Comparison of ENCODE assay signal across 8 cellular contexts in the genomic region with DNA sequence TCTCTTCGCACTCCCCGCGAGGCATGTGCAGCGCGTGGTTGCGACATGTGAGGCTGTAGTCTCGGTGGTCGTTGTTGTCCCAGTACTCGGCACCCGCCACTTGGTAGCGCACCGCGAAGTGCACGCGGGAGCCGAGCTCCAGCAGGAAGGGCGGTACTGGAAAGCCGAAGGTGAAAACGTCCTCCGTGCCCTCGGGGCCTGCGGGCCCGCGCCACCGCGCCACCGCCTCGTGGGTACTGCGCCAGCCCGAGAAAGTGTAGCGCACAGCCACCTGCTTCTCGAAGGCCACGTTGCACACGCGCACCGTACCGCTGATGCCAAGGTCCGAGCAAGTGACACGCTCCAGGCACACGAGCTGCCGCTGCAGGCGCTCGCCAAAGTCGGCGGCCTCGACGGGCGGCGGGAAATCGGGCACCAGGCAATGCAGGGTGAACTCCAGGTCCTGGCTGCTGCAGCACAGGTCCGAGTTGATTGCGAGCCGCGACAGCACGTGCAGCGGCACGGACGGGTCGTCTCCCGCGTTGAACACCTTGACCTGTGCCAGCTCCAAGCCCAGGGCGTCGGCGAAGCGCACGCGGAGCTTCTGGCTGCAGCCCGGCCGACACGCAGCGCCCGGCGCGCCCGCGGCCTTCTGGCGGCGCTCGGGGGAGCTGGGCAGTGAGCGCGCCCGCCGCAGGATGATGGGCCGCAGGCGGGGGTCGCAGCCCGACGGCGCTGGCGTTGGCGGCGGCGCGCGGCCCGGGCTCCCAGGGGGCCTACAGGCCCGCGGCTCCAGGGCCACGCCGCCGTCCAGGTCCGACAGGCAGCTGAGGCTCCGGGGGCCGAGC. TPM values are rescaled to one million over a fixed set of nuclear protein-coding genes. Genes with fewer than 3 reads are reported as not detected.
DNase-seq lines count a peak whose midpoint lies in the region; ATAC-seq, FAIRE-seq and TF ChIP-seq lines count a peak whose summit lies in the region.

No MANE protein-coding gene starts in this region.

- H3K27ac ChIP-seq in CD4-positive, alpha-beta T cell (ENCODE audit: low read depth, low read length), result no peak overlapping the region
- peak overlapping the region; percentile 94 to 99 for H3K27ac ChIP-seq in small intestine (ENCODE audit: low read depth in 1 of 2, low read length in 1 of 2)

- H3K4me1 ChIP-seq in iPS-15b (ENCODE audit: control insufficient read depth, insufficient read depth, low read length) (no peaks in the 10 kb centered on the region), small intestine (ENCODE audit: control insufficient read depth in 2 of 2, insufficient read depth in 1 of 2, low read depth in 1 of 2, low read length in 1 of 2) (peaks cover 9 to 15% of the 10 kb centered on the region in 2 donors)

- no peaks in the 10 kb centered on the region for H3K27me3 ChIP-seq in CD4-positive, alpha-beta T cell (ENCODE audit: control insufficient read depth, insufficient read depth, low read length)
- H3K27me3 ChIP-seq in iPS-15b (ENCODE audit: control insufficient read depth, insufficient read depth, low read length) (peaks cover 46% of the 10 kb centered on the region), small intestine (ENCODE audit: control insufficient read depth in 2 of 2, insufficient read depth in 2 of 2, low read length in 2 of 2) (no peaks in the 10 kb centered on the region)

- POLR2A ChIA-PET in CD4-positive, alpha-beta T cell (lab: Charles Lee), result interaction anchor here (0.8 to 3.0 kb wide), 5 partner anchors 10 to 1550 kb away, joined by 3 to 33 read pairs (median 10); partner anchors contain the start of gene VAPB
- POLR2A ChIA-PET in activated naive CD8-positive, alpha-beta T cell treated with anti-CD3 and anti-CD28 coated beads, Interleukin-2, amount 10 ng/mL, durations not matched to agents 7 days and 5 days (lab: Charles Lee), result interaction anchor here (1.0 to 2.1 kb wide), 3 partner anchors 9 to 88 kb away, joined by 3 to 11 read pairs (median 3); no protein-coding TSS in a partner anchor

- H3K27me3 Mint-ChIP-seq in CD4-positive, alpha-beta T cell, result no peaks in the 10 kb centered on the region
- no peaks in the 10 kb centered on the region for H3K27me3 Mint-ChIP-seq in activated naive CD8-positive, alpha-beta T cell treated with anti-CD3 and anti-CD28 coated beads, Interleukin-2, amount 10 ng/mL, durations not matched to agents 7 days and 5 days

- peak overlapping the region; percentile 99 for H3K27ac Mint-ChIP-seq in CD4-positive, alpha-beta T cell
- peak overlapping the region; percentile 84 for H3K27ac Mint-ChIP-seq in activated naive CD8-positive, alpha-beta T cell treated with anti-CD3 and anti-CD28 coated beads, Interleukin-2, amount 10 ng/mL, durations not matched to agents 7 days and 5 days

- WGBS in small intestine, 3 donors, result 45 to 56% (median 54%) methylated on average over 80 to 104 of the region's 104 CpGs

- H3K4me3 ChIP-seq in iPS-15b (ENCODE audit: low read depth, low read length) (peak overlapping the region; percentile 98), small intestine (ENCODE audit: low read depth in 1 of 2, low read length in 2 of 2) (peak overlapping the region; percentile 83 to 85)

- H3K9me3 Mint-ChIP-seq in CD4-positive, alpha-beta T cell, result no peaks in the 10 kb centered on the region
- H3K9me3 Mint-ChIP-seq in activated naive CD8-positive, alpha-beta T cell treated with anti-CD3 and anti-CD28 coated beads, Interleukin-2, amount 10 ng/mL, durations not matched to agents 7 days and 5 days, result no peaks in the 10 kb centered on the region

- no peak for ATAC-seq in CD4-positive, alpha-beta T cell (ENCODE audit: poor library complexity)
- ATAC-seq in HG02938 (IDR thresholded peaks at IDR 0.05; ENCODE audit: unreplicated experiment), result peak; percentile 1
- ATAC-seq in activated naive CD8-positive, alpha-beta T cell treated with anti-CD3 and anti-CD28 coated beads, Interleukin-2, amount 10 ng/mL, durations not matched to agents 7 days and 5 days (ENCODE audit: low read depth), result no peak

- H3K4me3 Mint-ChIP-seq in CD4-positive, alpha-beta T cell, result peak overlapping the region; percentile 89
- peak overlapping the region; percentile 84 for H3K4me3 Mint-ChIP-seq in activated naive CD8-positive, alpha-beta T cell treated with anti-CD3 and anti-CD28 coated beads, Interleukin-2, amount 10 ng/mL, durations not matched to agents 7 days and 5 days

- intact Hi-C loops in CD4-positive, alpha-beta T cell (cut with DNase I, micrococcal nuclease), result no loop called here

- DNase-seq in CD4-positive, alpha-beta T cell, result peak in 1 of 10 experiments; percentile 0
- DNase-seq in activated naive CD8-positive, alpha-beta T cell treated with anti-CD3 and anti-CD28 coated beads, Interleukin-2, amount 10 ng/mL, durations not matched to agents 7 days and 5 days, result no peak
- DNase-seq in small intestine (no peak), NCI-H2029 (lab: John Stamatoyannopoulos, UW) (no peak), HUDEP-2 (lab: John Stamatoyannopoulos, UW; ENCODE audit: unreplicated experiment in 76 of 76) (no peak)
- DNase-seq in activated CD4-positive, alpha-beta T cell treated with anti-CD3 and anti-CD28 coated beads, Interleukin-2, amount 50 U/mL, for 1 hour, result no peak

- peaks cover 60% of the 10 kb centered on the region for H3K4me1 Mint-ChIP-seq in CD4-positive, alpha-beta T cell (ENCODE audit: low read depth)
- peaks cover 33% of the 10 kb centered on the region for H3K4me1 Mint-ChIP-seq in activated naive CD8-positive, alpha-beta T cell treated with anti-CD3 and anti-CD28 coated beads, Interleukin-2, amount 10 ng/mL, durations not matched to agents 7 days and 5 days

- H3K9ac ChIP-seq in iPS-15b (ENCODE audit: low read depth, low read length), result peak overlapping the region; percentile 41

- no peak for TF ChIP-seq CTCF in CD4-positive, alpha-beta T cell (IDR thresholded peaks at IDR 0.05)

- no peaks in the 10 kb centered on the region for H3K9me3 ChIP-seq in CD4-positive, alpha-beta T cell (ENCODE audit: control insufficient read depth, low read length)
- peaks cover 4% of the 10 kb centered on the region for H3K9me3 ChIP-seq in iPS-15b (ENCODE audit: control insufficient read depth, insufficient read depth, low read length)
- H3K9me3 ChIP-seq in small intestine (ENCODE audit: control insufficient read depth, low read depth), result no peaks in the 10 kb centered on the region

- no peak for FAIRE-seq in small intestine (lab: Jason Lieb, UNC)

- CTCF ChIA-PET in CD4-positive, alpha-beta T cell (lab: Charles Lee), result interaction anchor here (1.3 kb wide), 1 partner anchor 1948 kb away, joined by 3 read pairs; no protein-coding TSS in a partner anchor

- H3K36me3 ChIP-seq in iPS-15b (ENCODE audit: control insufficient read depth, insufficient read depth, low read length) (peaks cover 4% of the 10 kb centered on the region), small intestine (ENCODE audit: control insufficient read depth in 2 of 2, insufficient read depth in 2 of 2, low read length in 2 of 2) (peaks cover 0 to 5% of the 10 kb centered on the region in 2 donors)

- H3K36me3 Mint-ChIP-seq in CD4-positive, alpha-beta T cell (ENCODE audit: low read depth), result peaks cover 38% of the 10 kb centered on the region
- peaks cover 16% of the 10 kb centered on the region for H3K36me3 Mint-ChIP-seq in activated naive CD8-positive, alpha-beta T cell treated with anti-CD3 and anti-CD28 coated beads, Interleukin-2, amount 10 ng/mL, durations not matched to agents 7 days and 5 days

RNA-seq across cellular contexts. Expression of gene PPP1R3D, which starts 0.8 kb away (rescaled TPM):
- total RNA-seq in CD4-positive, alpha-beta T cell, result 1 to 10 TPM; 5.1 to 5.4 TPM
- total RNA-seq in activated naive CD8-positive, alpha-beta T cell treated with anti-CD3 and anti-CD28 coated beads, Interleukin-2, amount 10 ng/mL, durations not matched to agents 7 days and 5 days, result 10 to 100 TPM in 1 of 2 experiments, 1 to 10 TPM in 1; 9.5 to 10.8 TPM
- polyA plus RNA-seq in small intestine, result 1 to 10 TPM; 3.2 to 5.1 (median 4.0) TPM

RNA-seq across cellular contexts. Expression of gene FAM217B, which starts 0.9 kb away (rescaled TPM):
- 10 to 100 TPM; 23.1 to 23.7 TPM for total RNA-seq in CD4-positive, alpha-beta T cell
- 10 to 100 TPM; 32.7 to 36.0 TPM for total RNA-seq in activated naive CD8-positive, alpha-beta T cell treated with anti-CD3 and anti-CD28 coated beads, Interleukin-2, amount 10 ng/mL, durations not matched to agents 7 days and 5 days
- polyA plus RNA-seq in small intestine, result 1 to 10 TPM; 2.7 to 3.8 (median 3.6) TPM

RNA-seq across cellular contexts. Expression of gene SYCP2, which starts 5.8 kb away (rescaled TPM):
- total RNA-seq in CD4-positive, alpha-beta T cell, result 1 to 10 TPM; 4.4 to 4.6 TPM
- 10 to 100 TPM; 13.4 to 15.0 TPM for total RNA-seq in activated naive CD8-positive, alpha-beta T cell treated with anti-CD3 and anti-CD28 coated beads, Interleukin-2, amount 10 ng/mL, durations not matched to agents 7 days and 5 days
- polyA plus RNA-seq in small intestine, result 1 to 10 TPM in 1 of 3 donors, under 1 TPM in 2; 0.51 to 3.0 (median 0.89) TPM

RNA-seq across cellular contexts. Expression of gene CDH26, which starts 19.0 kb away (rescaled TPM):
- total RNA-seq in CD4-positive, alpha-beta T cell, result 1 to 10 TPM in 1 of 2 experiments, under 1 TPM in 1; 0.75 to 1.1 TPM
- 1 to 10 TPM; 1.9 to 2.5 TPM for total RNA-seq in activated naive CD8-positive, alpha-beta T cell treated with anti-CD3 and anti-CD28 coated beads, Interleukin-2, amount 10 ng/mL, durations not matched to agents 7 days and 5 days
- polyA plus RNA-seq in small intestine, result 1 to 10 TPM in 2 of 3 donors, under 1 TPM in 1; 0.72 to 1.1 (median 1.1) TPM
